ENCODE assay signal across 13 cellular contexts in the genomic region with DNA sequence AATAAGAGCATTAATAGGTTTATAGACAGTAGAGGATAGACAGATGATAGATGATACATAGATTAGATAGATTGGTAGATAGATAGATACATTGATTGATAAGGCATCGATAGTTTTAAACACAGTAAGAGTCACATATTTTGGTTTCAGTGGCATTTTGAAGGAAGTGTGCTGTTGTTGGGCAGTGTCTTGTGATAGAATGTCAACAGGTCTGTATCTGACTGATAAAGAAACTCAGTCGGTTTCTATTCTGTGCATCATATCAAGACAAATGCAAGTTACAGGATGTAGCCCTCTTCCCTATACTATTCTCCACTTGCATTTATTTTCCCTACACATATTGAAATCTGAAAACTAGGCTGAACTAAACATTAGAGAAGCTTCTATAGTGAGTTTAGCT.
DNase-seq lines count a peak whose midpoint lies in the region; ATAC-seq and TF ChIP-seq lines count a peak whose summit lies in the region.
"Had no signal": no experiment of that assay in that cellular context is flagged by ENCODE, and none has a peak within 500 bp of the region (broad histone marks: within the 10 kb centered on the region; RNA-seq: fewer than 3 reads in every experiment).

No MANE protein-coding gene starts in this region.

- no peak for DNase-seq in activated CD8-positive, alpha-beta T cell treated with anti-CD3 and anti-CD28 coated beads for 36 hours
- no peak for DNase-seq in activated CD8-positive, alpha-beta T cell treated with anti-CD3 and anti-CD28 coated beads, Interleukin-2, amount 10 ng/mL, durations not matched to agents 7 days and 5 days
- DNase-seq in smooth muscle cell (lab: John Stamatoyannopoulos, UW; ENCODE audit: unreplicated experiment) = no peak
- DNase-seq in NCI-H2029 (lab: John Stamatoyannopoulos, UW) = no peak
- no peak for DNase-seq in sigmoid colon
- no peak for DNase-seq in GM20000 (ENCODE audit: low spot score)
- DNase-seq: 8988T, DMS79, NCI-H446 treated with DMSO at 0.1 percent for 48 hours, right cardiac atrium, SHP77 had no signal

- H3K9ac ChIP-seq in smooth muscle cell (ENCODE audit: low read depth) = no peak overlapping the region

- TF ChIP-seq POLR2A in sigmoid colon (IDR thresholded peaks at IDR 0.05) = no peak

- H3K36me3 ChIP-seq in smooth muscle cell (ENCODE audit: low read depth) (no peaks in the 10 kb centered on the region), sigmoid colon (no peaks in the 10 kb centered on the region)

- peaks cover 27% of the 10 kb centered on the region for H3K4me1 ChIP-seq in smooth muscle cell (ENCODE audit: low read depth)
- peaks cover 0 to 4% (median 0%) of the 10 kb centered on the region in 4 donors for H3K4me1 ChIP-seq in sigmoid colon

- H4K20me1 ChIP-seq in smooth muscle cell (ENCODE audit: low read depth) = no peaks in the 10 kb centered on the region

- H3K27ac Mint-ChIP-seq in activated CD8-positive, alpha-beta T cell treated with anti-CD3 and anti-CD28 coated beads for 36 hours = no peak overlapping the region
- H3K27ac Mint-ChIP-seq in activated CD8-positive, alpha-beta T cell treated with anti-CD3 and anti-CD28 coated beads, Interleukin-2, amount 10 ng/mL, durations not matched to agents 7 days and 5 days = no peak overlapping the region

- H3K4me3 Mint-ChIP-seq in activated CD8-positive, alpha-beta T cell treated with anti-CD3 and anti-CD28 coated beads for 36 hours = no peak overlapping the region
- H3K4me3 Mint-ChIP-seq in activated CD8-positive, alpha-beta T cell treated with anti-CD3 and anti-CD28 coated beads, Interleukin-2, amount 10 ng/mL, durations not matched to agents 7 days and 5 days = no peak overlapping the region

- POLR2A ChIA-PET in activated CD8-positive, alpha-beta T cell treated with anti-CD3 and anti-CD28 coated beads for 36 hours (lab: Charles Lee) = no interaction called here
- POLR2A ChIA-PET in activated CD8-positive, alpha-beta T cell treated with anti-CD3 and anti-CD28 coated beads, Interleukin-2, amount 10 ng/mL, durations not matched to agents 7 days and 5 days (lab: Charles Lee) = no interaction called here

- H2AFZ ChIP-seq in smooth muscle cell (ENCODE audit: low read depth) = no peak overlapping the region

- peaks cover 3% of the 10 kb centered on the region for H3K27me3 Mint-ChIP-seq in activated CD8-positive, alpha-beta T cell treated with anti-CD3 and anti-CD28 coated beads for 36 hours
- no peaks in the 10 kb centered on the region for H3K27me3 Mint-ChIP-seq in activated CD8-positive, alpha-beta T cell treated with anti-CD3 and anti-CD28 coated beads, Interleukin-2, amount 10 ng/mL, durations not matched to agents 7 days and 5 days (ENCODE audit: low read depth)

- no peak for TF ChIP-seq CTCF in activated CD8-positive, alpha-beta T cell treated with anti-CD3 and anti-CD28 coated beads for 36 hours (IDR thresholded peaks at IDR 0.05)
- TF ChIP-seq CTCF in smooth muscle cell (IDR thresholded peaks at IDR 0.05; ENCODE audit: borderline replicate concordance, insufficient read depth, poor library complexity, severe bottlenecking) (no peak), sigmoid colon (IDR thresholded peaks at IDR 0.05) (no peak), GM20000 (IDR thresholded peaks at IDR 0.05; ENCODE audit: extremely low read depth, missing control alignments) (no peak)

- H3K79me2 ChIP-seq in smooth muscle cell (ENCODE audit: low read depth) = no peaks in the 10 kb centered on the region

- H3K36me3 Mint-ChIP-seq in activated CD8-positive, alpha-beta T cell treated with anti-CD3 and anti-CD28 coated beads for 36 hours (ENCODE audit: low read depth) = no peaks in the 10 kb centered on the region
- no peaks in the 10 kb centered on the region for H3K36me3 Mint-ChIP-seq in activated CD8-positive, alpha-beta T cell treated with anti-CD3 and anti-CD28 coated beads, Interleukin-2, amount 10 ng/mL, durations not matched to agents 7 days and 5 days (ENCODE audit: low read depth)

- peaks cover 2% of the 10 kb centered on the region for H3K9me3 Mint-ChIP-seq in activated CD8-positive, alpha-beta T cell treated with anti-CD3 and anti-CD28 coated beads for 36 hours
- no peaks in the 10 kb centered on the region for H3K9me3 Mint-ChIP-seq in activated CD8-positive, alpha-beta T cell treated with anti-CD3 and anti-CD28 coated beads, Interleukin-2, amount 10 ng/mL, durations not matched to agents 7 days and 5 days (ENCODE audit: insufficient read depth)

- 60% methylated on average over 2 of the region's 2 CpGs for WGBS in smooth muscle cell (ENCODE audit: low lambda C conversion rate)
- 41 to 78% methylated on average over 2 of the region's 2 CpGs for WGBS in sigmoid colon, 2 donors

- peaks cover 24% of the 10 kb centered on the region for H3K4me1 Mint-ChIP-seq in activated CD8-positive, alpha-beta T cell treated with anti-CD3 and anti-CD28 coated beads for 36 hours (ENCODE audit: low read depth)
- H3K4me1 Mint-ChIP-seq in activated CD8-positive, alpha-beta T cell treated with anti-CD3 and anti-CD28 coated beads, Interleukin-2, amount 10 ng/mL, durations not matched to agents 7 days and 5 days (ENCODE audit: low read depth) = peaks cover 6% of the 10 kb centered on the region

- no peak overlapping the region for H3K27ac ChIP-seq in smooth muscle cell (ENCODE audit: low read depth)
- H3K27ac ChIP-seq in sigmoid colon = no peak overlapping the region

- CTCF ChIA-PET in activated CD8-positive, alpha-beta T cell treated with anti-CD3 and anti-CD28 coated beads for 36 hours (lab: Charles Lee) = no interaction called here
- CTCF ChIA-PET in activated CD8-positive, alpha-beta T cell treated with anti-CD3 and anti-CD28 coated beads, Interleukin-2, amount 10 ng/mL, durations not matched to agents 7 days and 5 days (lab: Charles Lee) = no interaction called here

- no peak for TF ChIP-seq EP300 in sigmoid colon (IDR thresholded peaks at IDR 0.05)

- no peaks in the 10 kb centered on the region for H3K27me3 ChIP-seq in smooth muscle cell (ENCODE audit: low read depth)
- no peaks in the 10 kb centered on the region for H3K27me3 ChIP-seq in sigmoid colon

- peaks cover 32% of the 10 kb centered on the region for H3F3A ChIP-seq in smooth muscle cell (ENCODE audit: low read depth)

- H3K4me3 ChIP-seq in smooth muscle cell (no peak overlapping the region), sigmoid colon (no peak overlapping the region)

- peak overlapping the region; percentile 3 for H3K4me2 ChIP-seq in smooth muscle cell

- H3K9me3 ChIP-seq in smooth muscle cell (replicated peaks; ENCODE audit: low read depth) (no peaks in the 10 kb centered on the region), sigmoid colon (no peaks in the 10 kb centered on the region)

- peak; percentile 47 for ATAC-seq in activated CD8-positive, alpha-beta T cell treated with anti-CD3 and anti-CD28 coated beads for 36 hours
- no peak for ATAC-seq in activated CD8-positive, alpha-beta T cell treated with anti-CD3 and anti-CD28 coated beads, Interleukin-2, amount 10 ng/mL, durations not matched to agents 7 days and 5 days
- ATAC-seq in GM21786 (IDR thresholded peaks at IDR 0.05; ENCODE audit: unreplicated experiment) (peak; percentile 48), HG03175 (IDR thresholded peaks at IDR 0.05; ENCODE audit: unreplicated experiment) (peak; percentile 48)
- ATAC-seq: right cardiac atrium had no signal

- intact Hi-C loops in activated CD8-positive, alpha-beta T cell treated with anti-CD3 and anti-CD28 coated beads for 36 hours (cut with micrococcal nuclease) = no loop called here
- intact Hi-C loops in sigmoid colon (cut with DNase I) = no loop called here
